8 cellular contexts compared by ENCODE assay signal in genomic region chr10:114767101-114767588, GRCh38. TPM values are rescaled to one million over a fixed set of nuclear protein-coding genes. Genes with fewer than 3 reads are reported as not detected.
DNase-seq lines count a peak whose midpoint lies in the region; ATAC-seq and TF ChIP-seq lines count a peak whose summit lies in the region.

No MANE protein-coding gene starts in this region.

- no peaks in the 10 kb centered on the region for H3K36me3 ChIP-seq in neuronal stem cell (replicated peaks in 1 of 2; ENCODE audit: control insufficient read depth in 2 of 2, insufficient read depth in 2 of 2, low read length in 2 of 2)

- no peak for TF ChIP-seq CTCF in lower leg skin (IDR thresholded peaks at IDR 0.05)

- TF ChIP-seq POLR2A in lower leg skin (IDR thresholded peaks at IDR 0.05): no peak

- H3K18ac ChIP-seq in neuronal stem cell (ENCODE audit: low read length): no peak overlapping the region

- no peak overlapping the region for H2BK5ac ChIP-seq in neuronal stem cell (ENCODE audit: low read length)

- no CpG with 5 or more reads among the region's 8 CpGs for WGBS in neuronal stem cell (ENCODE audit: extremely low coverage in 2 of 2, insufficient read length in 2 of 2, insufficient replicate concordance in 1 of 2), 2 donors
- 17 to 19% methylated on average over 8 of the region's 8 CpGs for WGBS in lower leg skin, 2 donors

- H2BK12ac ChIP-seq in neuronal stem cell (ENCODE audit: low read length): no peak overlapping the region

- H3K9me3 ChIP-seq in neuronal stem cell (replicated peaks in 1 of 2; ENCODE audit: control insufficient read depth in 2 of 2, insufficient read depth in 1 of 2, low read depth in 1 of 2, low read length in 2 of 2): no peaks in the 10 kb centered on the region

- no peak overlapping the region for H3K4me3 ChIP-seq in neuronal stem cell (ENCODE audit: low read length in 2 of 2)
- no peak overlapping the region for H3K4me3 ChIP-seq in lower leg skin (ENCODE audit: low read depth, poor library complexity, severe bottlenecking)

- no peak overlapping the region for H3K4ac ChIP-seq in neuronal stem cell (ENCODE audit: low read length)

- no peak overlapping the region for H2BK120ac ChIP-seq in neuronal stem cell (ENCODE audit: low read depth, low read length)

- no peak overlapping the region for H3K9ac ChIP-seq in neuronal stem cell (ENCODE audit: low read depth, low read length, poor library complexity)

- no peak overlapping the region for H3K23ac ChIP-seq in neuronal stem cell (ENCODE audit: low read depth, low read length, poor library complexity)

- H2AK5ac ChIP-seq in neuronal stem cell (ENCODE audit: low read depth, low read length): no peak overlapping the region

- H4K91ac ChIP-seq in neuronal stem cell (ENCODE audit: low read depth, low read length, poor library complexity): no peak overlapping the region

- H3K14ac ChIP-seq in neuronal stem cell (ENCODE audit: low read length): no peak overlapping the region

- peak; percentile 29 for DNase-seq in GM04504 (ENCODE audit: low read depth)
- peak; percentile 26 for DNase-seq in RPMI7951 (ENCODE audit: low read depth)
- DNase-seq in neuronal stem cell (ENCODE audit: low spot score): no peak
- no peak for DNase-seq in MV-4-11 (lab: John Stamatoyannopoulos, UW)
- DNase-seq in lower leg skin (ENCODE audit: low spot score in 2 of 2): no peak
- DNase-seq in mucosa of gallbladder (ENCODE audit: low spot score): no peak

- peak overlapping the region; percentile 80 for H3K4me2 ChIP-seq in neuronal stem cell (ENCODE audit: insufficient read depth, low read length, poor library complexity, severe bottlenecking)

- H2AFZ ChIP-seq in neuronal stem cell (ENCODE audit: low read length): peak overlapping the region; percentile 70

- H4K8ac ChIP-seq in neuronal stem cell (ENCODE audit: low read depth, low read length): no peak overlapping the region

- peaks cover 0 to 6% of the 10 kb centered on the region in 2 donors for H3K4me1 ChIP-seq in neuronal stem cell (ENCODE audit: control insufficient read depth in 2 of 2, insufficient read depth in 1 of 2, low read depth in 1 of 2, low read length in 2 of 2)

- no peak overlapping the region for H3K27ac ChIP-seq in neuronal stem cell (replicated peaks; ENCODE audit: low read length)

- ATAC-seq in esophagus mucosa: peak; percentile 47
- ATAC-seq in GM19328 (IDR thresholded peaks at IDR 0.05; ENCODE audit: unreplicated experiment): no peak

- H3K79me1 ChIP-seq in neuronal stem cell (ENCODE audit: low read depth, low read length): no peaks in the 10 kb centered on the region

- intact Hi-C loops in lower leg skin (cut with DNase I; ENCODE audit: low total_unique reads): no loop called here

- H2BK15ac ChIP-seq in neuronal stem cell (ENCODE audit: low read length): no peak overlapping the region

- H3K27me3 ChIP-seq in neuronal stem cell (ENCODE audit: control insufficient read depth in 3 of 3, insufficient read depth in 3 of 3, low read depth in 1 of 3, low read length in 3 of 3): peaks cover 0 to 71% (median 33%) of the 10 kb centered on the region in 3 experiments

RNA-seq across cellular contexts. Expression of gene FHIP2A, which starts 54.4 kb away (rescaled TPM):
- 10.2 and 13.6 TPM in 2 replicates for total RNA-seq in RPMI7951 (2014; rRNA removed; shearing (Covaris generic))
- total RNA-seq in esophagus mucosa (7.9 TPM), lower leg skin (10 to 100 TPM; 11.1 to 40.6 (median 18.0) TPM), mucosa of gallbladder (27.6 TPM)
- polyA plus RNA-seq in neuronal stem cell (2013, experiment 1 of 2): 8.2 TPM
- 8.4 TPM for polyA plus RNA-seq in neuronal stem cell (2013, experiment 2 of 2)

Comparison
In these comparisons a context has a peak if more than half of its experiments do, and no peak if none do; other contexts are left out.
1. DNase-seq: peak in GM04504 (single experiment) and RPMI7951 (single experiment); none in neuronal stem cell (single experiment), MV-4-11 (single experiment), lower leg skin (0 of 2) and mucosa of gallbladder (single experiment).